11 cellular contexts compared by ENCODE assay signal in genomic region chr10:73742454-73742734, GRCh38. TPM values are rescaled to one million over a fixed set of nuclear protein-coding genes. Genes with fewer than 3 reads are reported as not detected.
A peak's percentile ranks its signal among the peaks of the same experiment; 100 is the strongest.
DNase-seq lines count a peak whose midpoint lies in the region; ATAC-seq, FAIRE-seq and TF ChIP-seq lines count a peak whose summit lies in the region.
"Had no signal": no experiment of that assay in that cellular context is flagged by ENCODE, and none has a peak within 500 bp of the region (broad histone marks: within the 10 kb centered on the region; RNA-seq: fewer than 3 reads in every experiment).

No MANE protein-coding gene starts in this region.

- H3K4me3 Mint-ChIP-seq in T-helper 1 cell treated with Interleukin-12 subunit alpha and Interleukin-12 subunit beta and Interleukin-4 antibody, amounts not matched to agents 30 μg/mL and 1 μg/mL, for 36 hours: peak overlapping the region; percentile 64
- peak overlapping the region; percentile 99 for H3K4me3 Mint-ChIP-seq in osteocyte (ENCODE audit: unreplicated experiment)

- H3K36me3 Mint-ChIP-seq in T-helper 1 cell treated with Interleukin-12 subunit alpha and Interleukin-12 subunit beta and Interleukin-4 antibody, amounts not matched to agents 30 μg/mL and 1 μg/mL, for 36 hours (ENCODE audit: low read depth): peaks cover 11% of the 10 kb centered on the region
- peaks cover 5% of the 10 kb centered on the region for H3K36me3 Mint-ChIP-seq in osteocyte (ENCODE audit: unreplicated experiment)

- ATAC-seq in GM18505 (IDR thresholded peaks at IDR 0.05; ENCODE audit: unreplicated experiment): no peak

- no peak overlapping the region; the same call in 1 of the 2 replicates for H2BK5ac ChIP-seq in H1 (ENCODE audit: low read depth, low read length)

- H3K79me2 ChIP-seq in PC-9 (ENCODE audit: low read depth): peaks cover 58% of the 10 kb centered on the region
- peaks cover 0 to 15% of the 10 kb centered on the region in 2 experiments; a peak in 2 of 4 replicates for H3K79me2 ChIP-seq in H1 (ENCODE audit: control insufficient read depth in 1 of 2, insufficient read depth in 2 of 2, low read length in 2 of 2)

- no peak overlapping the region for H2AFZ ChIP-seq in PC-9
- H2AFZ ChIP-seq in H1 (ENCODE audit: low read length): no peak overlapping the region

- H3K9me2 ChIP-seq in PC-9 (ENCODE audit: insufficient read depth): no peaks in the 10 kb centered on the region; the same call in 1 of the 2 replicates

- H3K27me3 ChIP-seq in PC-9 (ENCODE audit: insufficient read depth, low read depth): no peaks in the 10 kb centered on the region
- H3K27me3 ChIP-seq in H1 (replicated peaks in 1 of 4; ENCODE audit: control insufficient read depth in 3 of 4, extremely low read depth in 1 of 4, insufficient read depth in 3 of 4, low read length in 3 of 4): no peaks in the 10 kb centered on the region
- H3K27me3 ChIP-seq in right atrium auricular region: no peaks in the 10 kb centered on the region
- H3K27me3 ChIP-seq: colonic mucosa had no signal

- H2BK20ac ChIP-seq in H1 (ENCODE audit: low read length): no peak overlapping the region

- H3K4me2 ChIP-seq in PC-9 (peak overlapping the region; percentile 89), H1 (ENCODE audit: insufficient read depth in 1 of 2, low read depth in 2 of 2, low read length in 2 of 2) (peak overlapping the region; percentile 49 to 86)

- DNase-seq in T-helper 1 cell (no peak), PC-9 (no peak), H1 (ENCODE audit: low read depth in 1 of 2, low spot score in 2 of 2) (no peak), osteocyte (ENCODE audit: extremely low spot score, unreplicated experiment) (no peak), D721Med (ENCODE audit: insufficient read length, low spot score) (no peak), right atrium auricular region (ENCODE audit: low spot score) (no peak)
- DNase-seq: activated CD4-positive, alpha-beta T cell treated with anti-CD3 and anti-CD28 coated beads for 4 hours; colonic mucosa; NCI-H1436 had no signal

- H3K27me3 Mint-ChIP-seq in T-helper 1 cell treated with Interleukin-12 subunit alpha and Interleukin-12 subunit beta and Interleukin-4 antibody, amounts not matched to agents 30 μg/mL and 1 μg/mL, for 36 hours (ENCODE audit: low read depth): no peaks in the 10 kb centered on the region
- H3K27me3 Mint-ChIP-seq in osteocyte (ENCODE audit: unreplicated experiment): no peaks in the 10 kb centered on the region

- peaks cover 3% of the 10 kb centered on the region; the same call in 1 of the 2 replicates for H3K23me2 ChIP-seq in H1 (ENCODE audit: low read depth, low read length)

- H3K27ac Mint-ChIP-seq in T-helper 1 cell treated with Interleukin-12 subunit alpha and Interleukin-12 subunit beta and Interleukin-4 antibody, amounts not matched to agents 30 μg/mL and 1 μg/mL, for 36 hours: peak overlapping the region; percentile 84
- no peak overlapping the region for H3K27ac Mint-ChIP-seq in osteocyte (ENCODE audit: unreplicated experiment)

- peaks cover 36% of the 10 kb centered on the region for H3K4me1 ChIP-seq in PC-9 (replicated peaks; ENCODE audit: insufficient read depth)
- peaks cover 5 to 20% (median 10%) of the 10 kb centered on the region in 4 experiments; a peak in 6 of 7 replicates for H3K4me1 ChIP-seq in H1 (replicated peaks in 1 of 4; ENCODE audit: control insufficient read depth in 3 of 4, insufficient read depth in 4 of 4, low read length in 3 of 4)
- peaks cover 0 to 35% of the 10 kb centered on the region in 2 donors for H3K4me1 ChIP-seq in right atrium auricular region

- H2AK5ac ChIP-seq in H1 (ENCODE audit: low read depth, low read length): peak overlapping the region; percentile 2; the same call in 1 of the 2 replicates

- TF ChIP-seq RAD21 in H1 (IDR thresholded peaks at IDR 0.05 in 1 of 2, conservative IDR thresholded peaks at IDR 0.05 in 1 of 2; ENCODE audit: low read depth in 2 of 2, low read length in 2 of 2): no peak

- H3F3A ChIP-seq in PC-9 (ENCODE audit: insufficient read depth, low read depth): peaks cover 34% of the 10 kb centered on the region

- no peak for TF ChIP-seq EP300 in H1 (IDR thresholded peaks at IDR 0.05; ENCODE audit: borderline replicate concordance in 1 of 2, low read depth in 2 of 2, low read length in 2 of 2)

- H2BK120ac ChIP-seq in H1 (replicated peaks; ENCODE audit: low read depth, low read length): no peak overlapping the region

- H3K4me1 Mint-ChIP-seq in T-helper 1 cell treated with Interleukin-12 subunit alpha and Interleukin-12 subunit beta and Interleukin-4 antibody, amounts not matched to agents 30 μg/mL and 1 μg/mL, for 36 hours (ENCODE audit: low read depth): peaks cover 26% of the 10 kb centered on the region
- peaks cover 27% of the 10 kb centered on the region for H3K4me1 Mint-ChIP-seq in osteocyte (ENCODE audit: unreplicated experiment)

- CTCF ChIA-PET in PC-9 (lab: Charles Lee) (no interaction called here), H1 (lab: Charles Lee; ENCODE audit: partially characterized antibody) (interaction anchor here (0.6 to 1.0 kb wide), 3 partner anchors 9 to 36 kb away, joined by 3 read pairs; no protein-coding TSS in a partner anchor)

- H3K9ac ChIP-seq in H1 (replicated peaks in 1 of 4; ENCODE audit: extremely low read depth in 1 of 4, low read depth in 3 of 4, low read length in 3 of 4): peak overlapping the region in 2 of 4 experiments; percentile 2 to 5; a peak in 2 of 7 replicates

- H3K4me3 ChIP-seq in PC-9: no peak overlapping the region
- peak overlapping the region in 1 of 4 experiments; percentile 83; a peak in 2 of 8 replicates for H3K4me3 ChIP-seq in H1 (ENCODE audit: extremely low read depth in 1 of 4, insufficient read depth in 2 of 4, low read depth in 3 of 4, low read length in 4 of 4)
- no peak overlapping the region for H3K4me3 ChIP-seq in right atrium auricular region

- no peak overlapping the region for H4K91ac ChIP-seq in H1 (replicated peaks; ENCODE audit: insufficient read length, low read length)

- no peak overlapping the region for H2BK12ac ChIP-seq in H1 (ENCODE audit: low read depth, low read length)

- H3K79me1 ChIP-seq in H1 (ENCODE audit: low read depth, low read length): peaks cover 6% of the 10 kb centered on the region

- H4K8ac ChIP-seq in H1 (ENCODE audit: extremely low read depth, insufficient read depth, low read length): no peak overlapping the region

- TF ChIP-seq CTCF in PC-9 (conservative IDR thresholded peaks at IDR 0.05) (no peak), H1 (IDR thresholded peaks at IDR 0.05; ENCODE audit: control extremely low read depth in 1 of 3, insufficient read depth in 1 of 3, low read depth in 1 of 3, low read length in 3 of 3) (no peak), osteocyte (IDR thresholded peaks at IDR 0.05) (no peak), D721Med (IDR thresholded peaks at IDR 0.05; ENCODE audit: insufficient read depth, missing control alignments) (no peak), right atrium auricular region (IDR thresholded peaks at IDR 0.05) (no peak)

- H3K56ac ChIP-seq in H1 (replicated peaks; ENCODE audit: insufficient read length, low read depth, low read length): no peak overlapping the region

- H3K14ac ChIP-seq in H1 (ENCODE audit: insufficient read length): no peak overlapping the region

- no peak overlapping the region for H2BK15ac ChIP-seq in H1 (ENCODE audit: low read length)

- POLR2A ChIA-PET in PC-9 (lab: Charles Lee; ENCODE audit: unreplicated experiment) (interaction anchor here (0.7 kb wide), 1 partner anchor 182 kb away, joined by 4 read pairs; no protein-coding TSS in a partner anchor), H1 (lab: Charles Lee; ENCODE audit: partially characterized antibody) (interaction anchor here (0.6 to 7.0 kb wide), 20 partner anchors 11 to 485 kb away, joined by 3 to 124 read pairs (median 4); partner anchors contain the start of genes CHCHD1, PPP3CB, SYNPO2L and ZSWIM8)

- 84% methylated on average over 5 of the region's 5 CpGs; no CpG with 5 or more reads in 1 of the 2 experiments for WGBS in H1 (ENCODE audit: extremely low coverage in 1 of 2, insufficient coverage in 1 of 2, insufficient read length in 1 of 2, insufficient replicate concordance in 2 of 2, low coverage in 1 of 2, low lambda C conversion rate in 2 of 2, missing lambda C conversion rate in 1 of 2), 2 experiments

- H3K4ac ChIP-seq in H1 (replicated peaks; ENCODE audit: insufficient read length, low read depth, low read length): no peak overlapping the region

- H3K36me3 ChIP-seq in PC-9 (ENCODE audit: low read depth) (peaks cover 18% of the 10 kb centered on the region; the same call in 1 of the 2 replicates), H1 (ENCODE audit: control insufficient read depth in 2 of 4, insufficient read depth in 4 of 4, low read length in 3 of 4) (peaks cover 0 to 8% (median 0%) of the 10 kb centered on the region in 4 experiments; a peak in 1 of 8 replicates), right atrium auricular region (peaks cover 13% of the 10 kb centered on the region)
- H3K36me3 ChIP-seq: colonic mucosa had no signal

- H3K9me3 ChIP-seq in PC-9 (ENCODE audit: insufficient read depth, low read depth) (no peaks in the 10 kb centered on the region), H1 (ENCODE audit: insufficient read depth in 2 of 2, low read depth in 1 of 2, low read length in 1 of 2) (no peaks in the 10 kb centered on the region), right atrium auricular region (no peaks in the 10 kb centered on the region)
- H3K9me3 ChIP-seq: colonic mucosa had no signal

- no peak overlapping the region for H4K5ac ChIP-seq in H1 (ENCODE audit: insufficient read length, low read depth, low read length)

- H3K27ac ChIP-seq in PC-9 (peak overlapping the region; percentile 66), H1 (ENCODE audit: low read depth, low read length) (no peak overlapping the region; the same call in 1 of the 2 replicates), right atrium auricular region (no peak overlapping the region)
- H3K27ac ChIP-seq: colonic mucosa had no signal

- FAIRE-seq in H1 (lab: Jason Lieb, UNC) (no peak), D721Med (lab: Jason Lieb, UNC) (no peak)

- H3K9me3 Mint-ChIP-seq in T-helper 1 cell treated with Interleukin-12 subunit alpha and Interleukin-12 subunit beta and Interleukin-4 antibody, amounts not matched to agents 30 μg/mL and 1 μg/mL, for 36 hours: no peaks in the 10 kb centered on the region
- H3K9me3 Mint-ChIP-seq in osteocyte (ENCODE audit: unreplicated experiment): no peaks in the 10 kb centered on the region

- intact Hi-C loops in PC-9 (cut with micrococcal nuclease; ENCODE audit: unreplicated experiment): no loop called here

- H4K20me1 ChIP-seq in PC-9 (ENCODE audit: insufficient read depth) (no peaks in the 10 kb centered on the region), H1 (replicated peaks in 1 of 2; ENCODE audit: control insufficient read depth in 1 of 2, insufficient read depth in 2 of 2, low read length in 2 of 2) (no peaks in the 10 kb centered on the region)

- H3K23ac ChIP-seq in H1 (ENCODE audit: insufficient read length): no peak overlapping the region

- no TSS peak for BruUV-seq in PC-9 (replicated peaks; lab: Mats Ljungman, UMichigan)

- TF ChIP-seq POLR2A in H1 (IDR thresholded peaks at IDR 0.05; ENCODE audit: control extremely low read depth in 1 of 2, low read depth in 2 of 2, low read length in 2 of 2) (no peak; a peak in 1 of 3 replicates), GM18505 (IDR thresholded peaks at IDR 0.05; ENCODE audit: borderline replicate concordance, extremely low read depth, insufficient read depth, insufficient read length) (no peak)

- H3K18ac ChIP-seq in H1 (ENCODE audit: extremely low read depth, low read length): no peak overlapping the region; the same call in 1 of the 2 replicates

RNA-seq across cellular contexts. Expression of gene SEC24C, which starts 1.8 kb away (rescaled TPM):
- 83.1 and 105 TPM in 2 replicates for total RNA-seq in PC-9 (2021)
- total RNA-seq in H1 (2021; fragmentation: NEBNext Ultra II Directional; extraction: Animal tissue kit (Norgen Biotek cat#: 25700)): 63.2 and 66.8 TPM in 2 replicates
- polyA plus RNA-seq in H1 (2011; rRNA removed): 67.4 and 70.4 TPM in 2 replicates
- 47.5 TPM for polyA plus RNA-seq in H1 (2011; cell fraction: cytosol; rRNA removed)
- polyA plus RNA-seq in H1 (2011; cell fraction: nucleus; rRNA removed): 93.4 TPM
- 49.9 to 59.0 TPM (median 52.5 TPM) in 4 replicates for polyA plus RNA-seq in H1 (2012, experiment 1 of 2)
- polyA plus RNA-seq in H1 (2012, experiment 2 of 2): 47.7 TPM
- 28.8 TPM for polyA plus RNA-seq in H1 (2013, experiment 1 of 2)
- polyA plus RNA-seq in H1 (2013, experiment 2 of 2): 28.9 TPM
- 109 and 123 TPM in 2 replicates for polyA minus RNA-seq in H1 (2011; rRNA and poly(A)+ RNA removed)
- polyA minus RNA-seq in H1 (2011; cell fraction: cytosol; rRNA and poly(A)+ RNA removed): 46.1 TPM
- 36.8 TPM for polyA minus RNA-seq in H1 (2011; cell fraction: nucleus; rRNA and poly(A)+ RNA removed)
- total RNA-seq in osteocyte: 64.1 and 64.2 TPM in 2 replicates
- 10 to 100 TPM; 38.5 to 51.8 TPM for total RNA-seq in right atrium auricular region

RNA-seq across cellular contexts. Expression of gene CHCHD1, which starts 39.5 kb away (rescaled TPM):
- total RNA-seq in PC-9 (2021) (44.1 and 44.5 TPM in 2 replicates), osteocyte (19.9 and 22.3 TPM in 2 replicates), right atrium auricular region (10 to 100 TPM; 28.3 to 32.7 TPM)
- total RNA-seq in H1 (2021; fragmentation: NEBNext Ultra II Directional; extraction: Animal tissue kit (Norgen Biotek cat#: 25700)): 44.9 and 46.4 TPM in 2 replicates
- 52.6 and 58.1 TPM in 2 replicates for polyA plus RNA-seq in H1 (2011; rRNA removed)
- polyA plus RNA-seq in H1 (2011; cell fraction: cytosol; rRNA removed): 57.1 TPM
- 28.2 TPM for polyA plus RNA-seq in H1 (2011; cell fraction: nucleus; rRNA removed)
- 78.9 to 101 TPM (median 92.5 TPM) in 4 replicates for polyA plus RNA-seq in H1 (2012, experiment 1 of 2)
- 104 TPM for polyA plus RNA-seq in H1 (2012, experiment 2 of 2)
- polyA plus RNA-seq in H1 (2013, experiment 1 of 2): 151 TPM
- polyA plus RNA-seq in H1 (2013, experiment 2 of 2): 164 TPM
- 5.0 and 6.8 TPM in 2 replicates for polyA minus RNA-seq in H1 (2011; rRNA and poly(A)+ RNA removed)
- 9.9 TPM for polyA minus RNA-seq in H1 (2011; cell fraction: cytosol; rRNA and poly(A)+ RNA removed)
- 15.8 TPM for polyA minus RNA-seq in H1 (2011; cell fraction: nucleus; rRNA and poly(A)+ RNA removed)

RNA-seq across cellular contexts. Expression of gene ZSWIM8, which starts 43.0 kb away (rescaled TPM):
- 49.2 and 70.0 TPM in 2 replicates for total RNA-seq in PC-9 (2021)
- 44.7 and 49.8 TPM in 2 replicates for total RNA-seq in H1 (2021; fragmentation: NEBNext Ultra II Directional; extraction: Animal tissue kit (Norgen Biotek cat#: 25700))
- polyA plus RNA-seq in H1 (2011; rRNA removed): 99.7 and 113 TPM in 2 replicates
- 63.2 TPM for polyA plus RNA-seq in H1 (2011; cell fraction: cytosol; rRNA removed)
- polyA plus RNA-seq in H1 (2011; cell fraction: nucleus; rRNA removed): 423 TPM
- polyA plus RNA-seq in H1 (2012, experiment 1 of 2): 32.9 to 71.7 TPM (median 60.3 TPM) in 4 replicates
- polyA plus RNA-seq in H1 (2012, experiment 2 of 2): 50.8 TPM
- polyA plus RNA-seq in H1 (2013, experiment 1 of 2): 45.3 TPM
- 34.3 TPM for polyA plus RNA-seq in H1 (2013, experiment 2 of 2)
- 58.0 and 68.5 TPM in 2 replicates for polyA minus RNA-seq in H1 (2011; rRNA and poly(A)+ RNA removed)
- 42.7 TPM for polyA minus RNA-seq in H1 (2011; cell fraction: cytosol; rRNA and poly(A)+ RNA removed)
- 56.0 TPM for polyA minus RNA-seq in H1 (2011; cell fraction: nucleus; rRNA and poly(A)+ RNA removed)
- 164 and 186 TPM in 2 replicates for total RNA-seq in osteocyte
- total RNA-seq in right atrium auricular region: 10 to 100 TPM; 37.6 to 63.2 TPM

RNA-seq across cellular contexts. Expression of gene AGAP5, which starts 44.5 kb away (rescaled TPM):
- 13.4 and 14.0 TPM in 2 replicates for total RNA-seq in PC-9 (2021)
- total RNA-seq in H1 (2021; fragmentation: NEBNext Ultra II Directional; extraction: Animal tissue kit (Norgen Biotek cat#: 25700)): 3.1 and 5.4 TPM in 2 replicates
- polyA plus RNA-seq in H1 (2011; rRNA removed): 5.6 and 6.0 TPM in 2 replicates
- polyA plus RNA-seq in H1 (2011; cell fraction: cytosol; rRNA removed): 6.6 TPM
- polyA plus RNA-seq in H1 (2011; cell fraction: nucleus; rRNA removed): 17.7 TPM
- 5.2 to 6.8 TPM (median 6.0 TPM) in 4 replicates for polyA plus RNA-seq in H1 (2012, experiment 1 of 2)
- 0.16 TPM for polyA plus RNA-seq in H1 (2012, experiment 2 of 2)
- polyA plus RNA-seq in H1 (2013, experiment 1 of 2): 3.0 TPM
- 2.9 TPM for polyA plus RNA-seq in H1 (2013, experiment 2 of 2)
- 3.4 and 3.5 TPM in 2 replicates for polyA minus RNA-seq in H1 (2011; rRNA and poly(A)+ RNA removed)
- 0.44 TPM for polyA minus RNA-seq in H1 (2011; cell fraction: cytosol; rRNA and poly(A)+ RNA removed)
- 6.7 TPM for polyA minus RNA-seq in H1 (2011; cell fraction: nucleus; rRNA and poly(A)+ RNA removed)
- total RNA-seq in osteocyte: 5.9 and 8.1 TPM in 2 replicates
- 1 to 10 TPM; 1.5 to 1.9 TPM for total RNA-seq in right atrium auricular region
